8 cellular contexts compared by ENCODE assay signal in the genomic region with DNA sequence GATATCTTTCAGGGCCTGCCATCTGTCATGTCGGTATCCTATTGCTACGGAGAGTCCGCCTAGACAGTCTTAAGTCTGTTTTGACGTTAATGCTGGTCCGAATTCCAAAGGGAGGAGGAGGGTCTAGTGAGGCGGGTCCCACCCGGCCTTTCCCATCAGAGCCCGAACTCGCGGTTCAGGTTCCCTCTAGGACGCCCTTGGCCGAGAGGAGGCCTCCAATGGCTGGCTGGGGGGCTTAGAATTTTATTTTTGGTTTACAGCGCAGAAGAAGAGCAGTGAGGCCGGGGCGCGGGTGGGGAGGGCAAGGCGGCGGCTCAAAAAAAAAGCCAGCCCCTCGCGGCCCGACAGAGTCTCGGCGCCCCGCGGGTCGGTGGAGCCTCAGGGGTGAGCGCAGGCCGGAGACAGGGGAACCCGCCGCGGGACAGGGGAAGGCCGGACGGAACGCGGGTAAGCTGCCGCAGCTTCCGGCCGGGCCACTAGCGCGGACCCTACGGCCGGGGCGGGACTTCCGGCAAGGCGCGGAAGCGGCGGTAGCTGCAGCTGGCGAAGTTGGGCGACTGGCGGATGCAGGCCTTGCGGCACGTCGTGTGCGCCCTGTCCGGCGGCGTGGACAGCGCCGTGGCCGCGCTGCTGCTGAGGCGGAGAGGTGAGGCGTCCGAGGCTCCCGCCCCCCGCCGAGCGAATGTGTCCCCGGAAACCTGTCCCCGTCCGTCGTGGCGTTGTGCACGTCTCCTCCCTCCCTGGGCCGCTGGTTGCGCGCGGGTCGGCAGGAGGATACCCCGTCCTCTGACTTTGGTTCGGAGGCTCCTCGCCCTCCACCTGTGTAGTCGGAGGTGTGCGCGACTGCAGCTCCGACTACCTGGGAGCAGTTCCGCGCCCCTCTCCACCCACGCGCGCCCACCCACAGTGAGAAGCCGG. TPM values are rescaled to one million over a fixed set of nuclear protein-coding genes. Genes with fewer than 3 reads are reported as not detected.
DNase-seq lines count a peak whose midpoint lies in the region; ATAC-seq, FAIRE-seq and TF ChIP-seq lines count a peak whose summit lies in the region.

A gene with protein sequence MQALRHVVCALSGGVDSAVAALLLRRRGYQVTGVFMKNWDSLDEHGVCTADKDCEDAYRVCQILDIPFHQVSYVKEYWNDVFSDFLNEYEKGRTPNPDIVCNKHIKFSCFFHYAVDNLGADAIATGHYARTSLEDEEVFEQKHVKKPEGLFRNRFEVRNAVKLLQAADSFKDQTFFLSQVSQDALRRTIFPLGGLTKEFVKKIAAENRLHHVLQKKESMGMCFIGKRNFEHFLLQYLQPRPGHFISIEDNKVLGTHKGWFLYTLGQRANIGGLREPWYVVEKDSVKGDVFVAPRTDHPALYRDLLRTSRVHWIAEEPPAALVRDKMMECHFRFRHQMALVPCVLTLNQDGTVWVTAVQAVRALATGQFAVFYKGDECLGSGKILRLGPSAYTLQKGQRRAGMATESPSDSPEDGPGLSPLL (plus strand): TSS at position 514 of the 918 bp plus-strand sequence. CDS start 51 bp downstream, at position 565.

- H3K27ac Mint-ChIP-seq in type B pancreatic cell: peak within 1 kb of the TSS; percentile 96

- peaks cover 33% of the 10 kb centered on the region for H3F3A ChIP-seq in MM.1S (ENCODE audit: insufficient read depth, low read length)

- no peak for TF ChIP-seq CTCF in MM.1S (IDR thresholded peaks at IDR 0.05; ENCODE audit: low read length)
- no peak for TF ChIP-seq CTCF in heart right ventricle (IDR thresholded peaks at IDR 0.05)
- no peak for TF ChIP-seq CTCF in type B pancreatic cell (conservative IDR thresholded peaks at IDR 0.05)

- TF ChIP-seq POLR2A in H54 (IDR thresholded peaks at IDR 0.05; ENCODE audit: low read depth, low read length): peak; percentile 82

- no peaks in the 10 kb centered on the region for H3K9me3 Mint-ChIP-seq in type B pancreatic cell

- FAIRE-seq in H54 (lab: Jason Lieb, UNC): no peak

- H3K9me3 ChIP-seq in MM.1S (replicated peaks; ENCODE audit: insufficient read depth, low read length): no peaks in the 10 kb centered on the region
- H3K9me3 ChIP-seq in heart right ventricle: no peaks in the 10 kb centered on the region

- H3K27ac ChIP-seq in MM.1S (ENCODE audit: low read length): peak within 1 kb of the TSS; percentile 60; the same call in 1 of the 2 replicates
- peak within 1 kb of the TSS; percentile 77 for H3K27ac ChIP-seq in adipose tissue (ENCODE audit: low read depth, low read length)
- peak within 1 kb of the TSS; percentile 87 to 97 (median 93) for H3K27ac ChIP-seq in heart right ventricle

- H4K20me1 ChIP-seq in MM.1S (ENCODE audit: insufficient read depth, low read length): no peaks in the 10 kb centered on the region; the same call in 1 of the 2 replicates

- H3K27me3 Mint-ChIP-seq in type B pancreatic cell: no peaks in the 10 kb centered on the region

- 1% methylated on average over 71 to 91 of the region's 93 CpGs for WGBS in adipose tissue, 3 donors
- 1% methylated on average over 72 to 93 of the region's 93 CpGs for WGBS in heart right ventricle, 2 donors

- peaks cover 15% of the 10 kb centered on the region for H3K36me3 Mint-ChIP-seq in type B pancreatic cell

- peak within 1 kb of the TSS; percentile 97 for H3K4me2 ChIP-seq in MM.1S (ENCODE audit: low read depth, low read length)

- peaks cover 12% of the 10 kb centered on the region for H3K4me1 Mint-ChIP-seq in type B pancreatic cell (ENCODE audit: unreplicated experiment)

- peak within 1 kb of the TSS; percentile 91 for H2AFZ ChIP-seq in MM.1S (ENCODE audit: low read length)

- H3K4me3 Mint-ChIP-seq in type B pancreatic cell: peak within 1 kb of the TSS; percentile 93

- H3K4me1 ChIP-seq in MM.1S (ENCODE audit: low read length) (peaks cover 21% of the 10 kb centered on the region), heart right ventricle (peaks cover 6 to 24% (median 17%) of the 10 kb centered on the region in 9 donors)

- DNase-seq in G401 (ENCODE audit: low spot score) (peak; percentile 85), H54 (ENCODE audit: insufficient read length, low spot score) (peak; percentile 86), MM.1S (peak; percentile 93), T follicular helper cell (ENCODE audit: low read depth) (peak; percentile 44), heart right ventricle (peak; percentile 82 to 91), posterior cingulate gyrus (peak; percentile 72 to 98 (median 84)), type B pancreatic cell (ENCODE audit: extremely low spot score, unreplicated experiment) (peak; percentile 87)

- ATAC-seq in heart right ventricle: peak; percentile 92 to 97 (median 96)

- intact Hi-C loops in heart right ventricle (cut with DNase I) (no loop called here), posterior cingulate gyrus (cut with DNase I) (no loop called here)

- no peaks in the 10 kb centered on the region for H3K9me2 ChIP-seq in MM.1S (replicated peaks; ENCODE audit: insufficient read depth, low read length)

- H3K79me2 ChIP-seq in MM.1S (ENCODE audit: low read length): peaks cover 48% of the 10 kb centered on the region

- H3K36me3 ChIP-seq in MM.1S (replicated peaks; ENCODE audit: insufficient read depth, low read length): 0 out of 2 replicates have a peak, but pooled peaks cover 7% of the 10 kb centered on the region
- peaks cover 0 to 34% (median 14%) of the 10 kb centered on the region in 9 donors for H3K36me3 ChIP-seq in heart right ventricle

- no peaks in the 10 kb centered on the region for H3K27me3 ChIP-seq in MM.1S (replicated peaks; ENCODE audit: insufficient read depth, low read length)
- H3K27me3 ChIP-seq in heart right ventricle: no peaks in the 10 kb centered on the region

- peak within 1 kb of the TSS; percentile 97 for H3K4me3 ChIP-seq in MM.1S (ENCODE audit: low read length)
- peak within 1 kb of the TSS; percentile 70 to 99 (median 94) for H3K4me3 ChIP-seq in heart right ventricle

- in situ Hi-C loops in G401 (cut with HindIII; ENCODE audit: low sequenced_read_pairs): loop anchor here (10.0 kb wide), 1 partner anchor 79 kb away; no protein-coding TSS in a partner anchor

- peak within 1 kb of the TSS; percentile 93 for H3K9ac ChIP-seq in MM.1S (ENCODE audit: low read length)

RNA-seq across cellular contexts. Expression of the gene that starts here (rescaled TPM):
- total RNA-seq in G401 (2014; rRNA removed; shearing (Covaris generic)): 55.4 and 57.7 TPM in 2 replicates
- 10 to 100 TPM; 16.5 to 21.5 (median 18.0) TPM for polyA plus RNA-seq in adipose tissue
- total RNA-seq in heart right ventricle: 10 to 100 TPM; 22.1 to 54.1 (median 26.5) TPM
- 10 to 100 TPM; 44.0 to 80.5 TPM for polyA plus RNA-seq in heart right ventricle
- 46.6 and 68.4 TPM in 2 replicates for total RNA-seq in type B pancreatic cell (ENCODE audit: low replicate concordance)

Comparison
In these comparisons a context has a peak if more than half of its experiments do, and no peak if none do; other contexts are left out.
1. Peak in every context shown above with its lines: DNase-seq, ATAC-seq, H3K4me3 ChIP-seq and H3K27ac ChIP-seq.